Comparison of ENCODE assay signal across 1 cellular context in the genomic region with DNA sequence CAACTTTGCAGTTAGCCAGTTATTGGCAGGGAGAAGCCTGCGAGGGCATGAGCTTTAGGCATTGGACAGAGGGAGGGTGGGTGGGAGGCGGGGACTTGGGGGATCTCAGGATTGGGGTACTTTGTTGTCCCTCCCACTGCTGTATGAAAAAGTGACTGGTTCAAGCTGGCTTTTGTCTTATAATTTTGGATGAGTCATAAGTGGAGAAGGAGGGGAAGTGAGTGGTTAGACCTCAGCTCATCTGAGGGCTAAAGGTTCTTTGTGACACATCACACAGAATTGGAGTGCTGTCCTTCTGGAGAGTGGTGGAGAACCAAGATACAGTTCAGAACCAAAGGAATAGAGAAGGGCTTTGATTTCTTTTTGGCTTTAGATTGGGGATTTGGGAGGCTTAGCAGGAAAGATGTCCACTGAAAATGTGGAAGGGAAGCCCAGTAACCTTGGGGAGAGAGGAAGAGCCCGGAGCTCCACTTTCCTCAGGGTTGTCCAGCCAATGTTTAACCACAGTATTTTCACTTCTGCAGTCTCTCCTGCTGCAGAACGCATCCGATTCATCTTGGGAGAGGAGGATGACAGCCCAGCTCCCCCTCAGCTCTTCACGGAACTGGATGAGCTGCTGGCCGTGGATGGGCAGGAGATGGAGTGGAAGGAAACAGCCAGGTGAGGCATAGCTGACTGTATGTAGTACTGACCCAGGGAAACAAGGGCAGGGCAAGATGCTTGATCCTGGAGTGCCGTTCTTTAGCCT.
TF ChIP-seq lines count a peak whose summit lies in the region.

A gene (plus strand): TSS at position 175 of the 748 bp plus-strand sequence.

TF ChIP-seq in GM12878, 131 proteins besides CTCF, POLR2A, EP300 and RAD21 (continued from another document and continues in another):
- TF ChIP-seq SPI1 (IDR thresholded peaks at IDR 0.05; ENCODE audit: borderline replicate concordance, insufficient read depth, low read depth, low read length) (peak; percentile 67), NBN (IDR thresholded peaks at IDR 0.05) (no peak), TARDBP (IDR thresholded peaks at IDR 0.05; ENCODE audit: borderline replicate concordance) (no peak), CREB1 (IDR thresholded peaks at IDR 0.05; ENCODE audit: low read depth) (0 out of 2 replicates have a peak, but pooled peaks have one; percentile 39), YY1 (IDR thresholded peaks at IDR 0.05; ENCODE audit: low read depth, low read length) (no peak), WRNIP1 (IDR thresholded peaks at IDR 0.05; ENCODE audit: borderline replicate concordance, low read depth, low read length) (no peak), YBX1 (IDR thresholded peaks at IDR 0.05) (no peak), PAX5 (IDR thresholded peaks at IDR 0.05; ENCODE audit: borderline replicate concordance, low read depth, low read length) (peak; percentile 54; the same call in 1 of the 2 replicates), SUPT20H (IDR thresholded peaks at IDR 0.05; ENCODE audit: borderline replicate concordance, control insufficient read depth, low read depth, low read length) (no peak), SMC3 (IDR thresholded peaks at IDR 0.05; ENCODE audit: borderline replicate concordance, low read length) (no peak), MTA2 (IDR thresholded peaks at IDR 0.05; ENCODE audit: low read depth) (peak; percentile 77), BCL11A (IDR thresholded peaks at IDR 0.05; ENCODE audit: low read depth, low read length) (peak; percentile 91), SREBF2 (IDR thresholded peaks at IDR 0.05; ENCODE audit: low read length) (no peak), IRF4 (IDR thresholded peaks at IDR 0.05; ENCODE audit: low read depth, low read length) (peak; percentile 95), MYC (IDR thresholded peaks at IDR 0.05; ENCODE audit: insufficient read depth, insufficient read length, insufficient replicate concordance, low read length, severe bottlenecking) (no peak), BMI1 (IDR thresholded peaks at IDR 0.05; ENCODE audit: borderline replicate concordance) (peak; percentile 61; the same call in 1 of the 2 replicates), NRF1 (conservative IDR thresholded peaks at IDR 0.05; ENCODE audit: low read depth, low read length) (no peak), SIX5 (IDR thresholded peaks at IDR 0.05; ENCODE audit: low read depth, low read length, severe bottlenecking) (no peak), POLR2AphosphoS2 (IDR thresholded peaks at IDR 0.05; ENCODE audit: low read depth, low read length) (no peak), NR2C2 (IDR thresholded peaks at IDR 0.05; ENCODE audit: borderline replicate concordance, control insufficient read depth, insufficient read length, low read depth) (no peak), CBFB (IDR thresholded peaks at IDR 0.05; ENCODE audit: low read depth) (peak; percentile 80; the same call in 1 of the 2 replicates), JUND (IDR thresholded peaks at IDR 0.05; ENCODE audit: low read depth, low read length) (peak; percentile 86), HCFC1 (IDR thresholded peaks at IDR 0.05; ENCODE audit: low read length) (no peak)
- TF ChIP-seq, protein P1, sequence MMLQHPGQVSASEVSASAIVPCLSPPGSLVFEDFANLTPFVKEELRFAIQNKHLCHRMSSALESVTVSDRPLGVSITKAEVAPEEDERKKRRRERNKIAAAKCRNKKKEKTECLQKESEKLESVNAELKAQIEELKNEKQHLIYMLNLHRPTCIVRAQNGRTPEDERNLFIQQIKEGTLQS (IDR thresholded peaks at IDR 0.05; ENCODE audit: borderline replicate concordance, extremely low read depth, low read depth, low read length): no peak
- TF ChIP-seq, protein P2, sequence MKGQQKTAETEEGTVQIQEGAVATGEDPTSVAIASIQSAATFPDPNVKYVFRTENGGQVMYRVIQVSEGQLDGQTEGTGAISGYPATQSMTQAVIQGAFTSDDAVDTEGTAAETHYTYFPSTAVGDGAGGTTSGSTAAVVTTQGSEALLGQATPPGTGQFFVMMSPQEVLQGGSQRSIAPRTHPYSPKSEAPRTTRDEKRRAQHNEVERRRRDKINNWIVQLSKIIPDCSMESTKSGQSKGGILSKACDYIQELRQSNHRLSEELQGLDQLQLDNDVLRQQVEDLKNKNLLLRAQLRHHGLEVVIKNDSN (IDR thresholded peaks at IDR 0.05; ENCODE audit: borderline replicate concordance, extremely low read length, insufficient read depth, low read depth, low read length): no peak
- TF ChIP-seq, protein P3, sequence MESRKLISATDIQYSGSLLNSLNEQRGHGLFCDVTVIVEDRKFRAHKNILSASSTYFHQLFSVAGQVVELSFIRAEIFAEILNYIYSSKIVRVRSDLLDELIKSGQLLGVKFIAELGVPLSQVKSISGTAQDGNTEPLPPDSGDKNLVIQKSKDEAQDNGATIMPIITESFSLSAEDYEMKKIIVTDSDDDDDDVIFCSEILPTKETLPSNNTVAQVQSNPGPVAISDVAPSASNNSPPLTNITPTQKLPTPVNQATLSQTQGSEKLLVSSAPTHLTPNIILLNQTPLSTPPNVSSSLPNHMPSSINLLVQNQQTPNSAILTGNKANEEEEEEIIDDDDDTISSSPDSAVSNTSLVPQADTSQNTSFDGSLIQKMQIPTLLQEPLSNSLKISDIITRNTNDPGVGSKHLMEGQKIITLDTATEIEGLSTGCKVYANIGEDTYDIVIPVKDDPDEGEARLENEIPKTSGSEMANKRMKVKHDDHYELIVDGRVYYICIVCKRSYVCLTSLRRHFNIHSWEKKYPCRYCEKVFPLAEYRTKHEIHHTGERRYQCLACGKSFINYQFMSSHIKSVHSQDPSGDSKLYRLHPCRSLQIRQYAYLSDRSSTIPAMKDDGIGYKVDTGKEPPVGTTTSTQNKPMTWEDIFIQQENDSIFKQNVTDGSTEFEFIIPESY (IDR thresholded peaks at IDR 0.05): no peak
- TF ChIP-seq, protein P4, sequence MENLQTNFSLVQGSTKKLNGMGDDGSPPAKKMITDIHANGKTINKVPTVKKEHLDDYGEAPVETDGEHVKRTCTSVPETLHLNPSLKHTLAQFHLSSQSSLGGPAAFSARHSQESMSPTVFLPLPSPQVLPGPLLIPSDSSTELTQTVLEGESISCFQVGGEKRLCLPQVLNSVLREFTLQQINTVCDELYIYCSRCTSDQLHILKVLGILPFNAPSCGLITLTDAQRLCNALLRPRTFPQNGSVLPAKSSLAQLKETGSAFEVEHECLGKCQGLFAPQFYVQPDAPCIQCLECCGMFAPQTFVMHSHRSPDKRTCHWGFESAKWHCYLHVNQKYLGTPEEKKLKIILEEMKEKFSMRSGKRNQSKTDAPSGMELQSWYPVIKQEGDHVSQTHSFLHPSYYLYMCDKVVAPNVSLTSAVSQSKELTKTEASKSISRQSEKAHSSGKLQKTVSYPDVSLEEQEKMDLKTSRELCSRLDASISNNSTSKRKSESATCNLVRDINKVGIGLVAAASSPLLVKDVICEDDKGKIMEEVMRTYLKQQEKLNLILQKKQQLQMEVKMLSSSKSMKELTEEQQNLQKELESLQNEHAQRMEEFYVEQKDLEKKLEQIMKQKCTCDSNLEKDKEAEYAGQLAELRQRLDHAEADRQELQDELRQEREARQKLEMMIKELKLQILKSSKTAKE (IDR thresholded peaks at IDR 0.05; ENCODE audit: low read depth, poor library complexity, severe bottlenecking): no peak
- TF ChIP-seq, protein P5, sequence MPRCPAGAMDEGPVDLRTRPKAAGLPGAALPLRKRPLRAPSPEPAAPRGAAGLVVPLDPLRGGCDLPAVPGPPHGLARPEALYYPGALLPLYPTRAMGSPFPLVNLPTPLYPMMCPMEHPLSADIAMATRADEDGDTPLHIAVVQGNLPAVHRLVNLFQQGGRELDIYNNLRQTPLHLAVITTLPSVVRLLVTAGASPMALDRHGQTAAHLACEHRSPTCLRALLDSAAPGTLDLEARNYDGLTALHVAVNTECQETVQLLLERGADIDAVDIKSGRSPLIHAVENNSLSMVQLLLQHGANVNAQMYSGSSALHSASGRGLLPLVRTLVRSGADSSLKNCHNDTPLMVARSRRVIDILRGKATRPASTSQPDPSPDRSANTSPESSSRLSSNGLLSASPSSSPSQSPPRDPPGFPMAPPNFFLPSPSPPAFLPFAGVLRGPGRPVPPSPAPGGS (IDR thresholded peaks at IDR 0.05; ENCODE audit: borderline replicate concordance, insufficient read depth, low read depth, low read length, poor library complexity, severe bottlenecking): peak; percentile 69
- TF ChIP-seq, protein P6, sequence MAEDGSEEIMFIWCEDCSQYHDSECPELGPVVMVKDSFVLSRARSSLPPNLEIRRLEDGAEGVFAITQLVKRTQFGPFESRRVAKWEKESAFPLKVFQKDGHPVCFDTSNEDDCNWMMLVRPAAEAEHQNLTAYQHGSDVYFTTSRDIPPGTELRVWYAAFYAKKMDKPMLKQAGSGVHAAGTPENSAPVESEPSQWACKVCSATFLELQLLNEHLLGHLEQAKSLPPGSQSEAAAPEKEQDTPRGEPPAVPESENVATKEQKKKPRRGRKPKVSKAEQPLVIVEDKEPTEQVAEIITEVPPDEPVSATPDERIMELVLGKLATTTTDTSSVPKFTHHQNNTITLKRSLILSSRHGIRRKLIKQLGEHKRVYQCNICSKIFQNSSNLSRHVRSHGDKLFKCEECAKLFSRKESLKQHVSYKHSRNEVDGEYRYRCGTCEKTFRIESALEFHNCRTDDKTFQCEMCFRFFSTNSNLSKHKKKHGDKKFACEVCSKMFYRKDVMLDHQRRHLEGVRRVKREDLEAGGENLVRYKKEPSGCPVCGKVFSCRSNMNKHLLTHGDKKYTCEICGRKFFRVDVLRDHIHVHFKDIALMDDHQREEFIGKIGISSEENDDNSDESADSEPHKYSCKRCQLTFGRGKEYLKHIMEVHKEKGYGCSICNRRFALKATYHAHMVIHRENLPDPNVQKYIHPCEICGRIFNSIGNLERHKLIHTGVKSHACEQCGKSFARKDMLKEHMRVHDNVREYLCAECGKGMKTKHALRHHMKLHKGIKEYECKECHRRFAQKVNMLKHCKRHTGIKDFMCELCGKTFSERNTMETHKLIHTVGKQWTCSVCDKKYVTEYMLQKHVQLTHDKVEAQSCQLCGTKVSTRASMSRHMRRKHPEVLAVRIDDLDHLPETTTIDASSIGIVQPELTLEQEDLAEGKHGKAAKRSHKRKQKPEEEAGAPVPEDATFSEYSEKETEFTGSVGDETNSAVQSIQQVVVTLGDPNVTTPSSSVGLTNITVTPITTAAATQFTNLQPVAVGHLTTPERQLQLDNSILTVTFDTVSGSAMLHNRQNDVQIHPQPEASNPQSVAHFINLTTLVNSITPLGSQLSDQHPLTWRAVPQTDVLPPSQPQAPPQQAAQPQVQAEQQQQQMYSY (CRISPR knock-in tag; IDR thresholded peaks at IDR 0.05): no peak
- TF ChIP-seq, protein P7, sequence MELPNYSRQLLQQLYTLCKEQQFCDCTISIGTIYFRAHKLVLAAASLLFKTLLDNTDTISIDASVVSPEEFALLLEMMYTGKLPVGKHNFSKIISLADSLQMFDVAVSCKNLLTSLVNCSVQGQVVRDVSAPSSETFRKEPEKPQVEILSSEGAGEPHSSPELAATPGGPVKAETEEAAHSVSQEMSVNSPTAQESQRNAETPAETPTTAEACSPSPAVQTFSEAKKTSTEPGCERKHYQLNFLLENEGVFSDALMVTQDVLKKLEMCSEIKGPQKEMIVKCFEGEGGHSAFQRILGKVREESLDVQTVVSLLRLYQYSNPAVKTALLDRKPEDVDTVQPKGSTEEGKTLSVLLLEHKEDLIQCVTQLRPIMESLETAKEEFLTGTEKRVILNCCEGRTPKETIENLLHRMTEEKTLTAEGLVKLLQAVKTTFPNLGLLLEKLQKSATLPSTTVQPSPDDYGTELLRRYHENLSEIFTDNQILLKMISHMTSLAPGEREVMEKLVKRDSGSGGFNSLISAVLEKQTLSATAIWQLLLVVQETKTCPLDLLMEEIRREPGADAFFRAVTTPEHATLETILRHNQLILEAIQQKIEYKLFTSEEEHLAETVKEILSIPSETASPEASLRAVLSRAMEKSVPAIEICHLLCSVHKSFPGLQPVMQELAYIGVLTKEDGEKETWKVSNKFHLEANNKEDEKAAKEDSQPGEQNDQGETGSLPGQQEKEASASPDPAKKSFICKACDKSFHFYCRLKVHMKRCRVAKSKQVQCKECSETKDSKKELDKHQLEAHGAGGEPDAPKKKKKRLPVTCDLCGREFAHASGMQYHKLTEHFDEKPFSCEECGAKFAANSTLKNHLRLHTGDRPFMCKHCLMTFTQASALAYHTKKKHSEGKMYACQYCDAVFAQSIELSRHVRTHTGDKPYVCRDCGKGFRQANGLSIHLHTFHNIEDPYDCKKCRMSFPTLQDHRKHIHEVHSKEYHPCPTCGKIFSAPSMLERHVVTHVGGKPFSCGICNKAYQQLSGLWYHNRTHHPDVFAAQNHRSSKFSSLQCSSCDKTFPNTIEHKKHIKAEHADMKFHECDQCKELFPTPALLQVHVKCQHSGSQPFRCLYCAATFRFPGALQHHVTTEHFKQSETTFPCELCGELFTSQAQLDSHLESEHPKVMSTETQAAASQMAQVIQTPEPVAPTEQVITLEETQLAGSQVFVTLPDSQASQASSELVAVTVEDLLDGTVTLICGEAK (IDR thresholded peaks at IDR 0.05; ENCODE audit: borderline replicate concordance): no peak
- TF ChIP-seq, protein P8, sequence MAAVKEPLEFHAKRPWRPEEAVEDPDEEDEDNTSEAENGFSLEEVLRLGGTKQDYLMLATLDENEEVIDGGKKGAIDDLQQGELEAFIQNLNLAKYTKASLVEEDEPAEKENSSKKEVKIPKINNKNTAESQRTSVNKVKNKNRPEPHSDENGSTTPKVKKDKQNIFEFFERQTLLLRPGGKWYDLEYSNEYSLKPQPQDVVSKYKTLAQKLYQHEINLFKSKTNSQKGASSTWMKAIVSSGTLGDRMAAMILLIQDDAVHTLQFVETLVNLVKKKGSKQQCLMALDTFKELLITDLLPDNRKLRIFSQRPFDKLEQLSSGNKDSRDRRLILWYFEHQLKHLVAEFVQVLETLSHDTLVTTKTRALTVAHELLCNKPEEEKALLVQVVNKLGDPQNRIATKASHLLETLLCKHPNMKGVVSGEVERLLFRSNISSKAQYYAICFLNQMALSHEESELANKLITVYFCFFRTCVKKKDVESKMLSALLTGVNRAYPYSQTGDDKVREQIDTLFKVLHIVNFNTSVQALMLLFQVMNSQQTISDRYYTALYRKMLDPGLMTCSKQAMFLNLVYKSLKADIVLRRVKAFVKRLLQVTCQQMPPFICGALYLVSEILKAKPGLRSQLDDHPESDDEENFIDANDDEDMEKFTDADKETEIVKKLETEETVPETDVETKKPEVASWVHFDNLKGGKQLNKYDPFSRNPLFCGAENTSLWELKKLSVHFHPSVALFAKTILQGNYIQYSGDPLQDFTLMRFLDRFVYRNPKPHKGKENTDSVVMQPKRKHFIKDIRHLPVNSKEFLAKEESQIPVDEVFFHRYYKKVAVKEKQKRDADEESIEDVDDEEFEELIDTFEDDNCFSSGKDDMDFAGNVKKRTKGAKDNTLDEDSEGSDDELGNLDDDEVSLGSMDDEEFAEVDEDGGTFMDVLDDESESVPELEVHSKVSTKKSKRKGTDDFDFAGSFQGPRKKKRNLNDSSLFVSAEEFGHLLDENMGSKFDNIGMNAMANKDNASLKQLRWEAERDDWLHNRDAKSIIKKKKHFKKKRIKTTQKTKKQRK (IDR thresholded peaks at IDR 0.05; ENCODE audit: low read depth, low read length): no peak
